8 cellular contexts compared by ENCODE assay signal in genomic region chr17:75487351-75488070, GRCh38. TPM values are rescaled to one million over a fixed set of nuclear protein-coding genes. Genes with fewer than 3 reads are reported as not detected.
DNase-seq lines count a peak whose midpoint lies in the region; ATAC-seq and TF ChIP-seq lines count a peak whose summit lies in the region.

No MANE protein-coding gene starts in this region.

- POLR2A ChIA-PET in activated naive CD8-positive, alpha-beta T cell treated with anti-CD3 and anti-CD28 coated beads, Interleukin-2, amount 10 ng/mL, durations not matched to agents 7 days and 5 days (lab: Charles Lee), result interaction anchor here (0.7 to 4.6 kb wide), 12 partner anchors 9 to 216 kb away, joined by 3 to 27 read pairs (median 5); partner anchors contain the start of genes MIF4GD, TMEM94 and TSEN54

- no peaks in the 10 kb centered on the region for H3K36me3 ChIP-seq in testis (ENCODE audit: low read depth, missing control alignments)

- no peaks in the 10 kb centered on the region for H3K27me3 ChIP-seq in testis

- peak; percentile 95 for ATAC-seq in activated naive CD8-positive, alpha-beta T cell treated with anti-CD3 and anti-CD28 coated beads, Interleukin-2, amount 10 ng/mL, durations not matched to agents 7 days and 5 days (ENCODE audit: low read depth)
- ATAC-seq in GM19324 (IDR thresholded peaks at IDR 0.05; ENCODE audit: low FRiP score, unreplicated experiment), result no peak

- H3K4me3 Mint-ChIP-seq in CD14-positive monocyte (peak overlapping the region; percentile 70 to 91), mesothelial cell of epicardium (no peak overlapping the region)
- peak overlapping the region; percentile 77 for H3K4me3 Mint-ChIP-seq in activated naive CD8-positive, alpha-beta T cell treated with anti-CD3 and anti-CD28 coated beads, Interleukin-2, amount 10 ng/mL, durations not matched to agents 7 days and 5 days

- intact Hi-C loops in CD14-positive monocyte (cut with micrococcal nuclease) (loop anchor here in 1 of 2 donors (5.0 kb wide), 1 partner anchor 60 kb away; no protein-coding TSS in a partner anchor), testis (cut with DNase I; ENCODE audit: low total_unique reads) (no loop called here)

- H3K4me1 ChIP-seq in testis, result peaks cover 45% of the 10 kb centered on the region

- H3K9me3 Mint-ChIP-seq in CD14-positive monocyte, result peaks cover 0 to 2% (median 0%) of the 10 kb centered on the region in 7 donors
- H3K9me3 Mint-ChIP-seq in activated naive CD8-positive, alpha-beta T cell treated with anti-CD3 and anti-CD28 coated beads, Interleukin-2, amount 10 ng/mL, durations not matched to agents 7 days and 5 days, result no peaks in the 10 kb centered on the region
- H3K9me3 Mint-ChIP-seq in mesothelial cell of epicardium, result no peaks in the 10 kb centered on the region

- peaks cover 35 to 66% of the 10 kb centered on the region in 2 donors for H3K36me3 Mint-ChIP-seq in CD14-positive monocyte
- peaks cover 18% of the 10 kb centered on the region for H3K36me3 Mint-ChIP-seq in activated naive CD8-positive, alpha-beta T cell treated with anti-CD3 and anti-CD28 coated beads, Interleukin-2, amount 10 ng/mL, durations not matched to agents 7 days and 5 days
- H3K36me3 Mint-ChIP-seq in mesothelial cell of epicardium, result peaks cover 2% of the 10 kb centered on the region

- no peaks in the 10 kb centered on the region for H3K9me3 ChIP-seq in testis

- 72 to 80% methylated on average over 12 of the region's 12 CpGs for WGBS in testis, 2 donors

- TF ChIP-seq CTCF in CD14-positive monocyte (IDR thresholded peaks at IDR 0.05), result peak; percentile 30
- no peak for TF ChIP-seq CTCF in mesothelial cell of epicardium (IDR thresholded peaks at IDR 0.05; ENCODE audit: unreplicated experiment)
- no peak for TF ChIP-seq CTCF in testis (IDR thresholded peaks at IDR 0.05)

- TF ChIP-seq POLR2A in testis (IDR thresholded peaks at IDR 0.05), result no peak

- H3K4me3 ChIP-seq in testis, result no peak overlapping the region

- peak overlapping the region in 1 of 2 donors; percentile 39 for H3K27ac ChIP-seq in testis

- H3K4me1 Mint-ChIP-seq in CD14-positive monocyte (peaks cover 30% of the 10 kb centered on the region), mesothelial cell of epicardium (no peaks in the 10 kb centered on the region)
- H3K4me1 Mint-ChIP-seq in activated naive CD8-positive, alpha-beta T cell treated with anti-CD3 and anti-CD28 coated beads, Interleukin-2, amount 10 ng/mL, durations not matched to agents 7 days and 5 days, result peaks cover 23% of the 10 kb centered on the region

- DNase-seq in CD14-positive monocyte (ENCODE audit: low spot score), result peak; percentile 70
- DNase-seq in OCI-M1 (lab: John Stamatoyannopoulos, UW), result peak; percentile 89
- DNase-seq in activated naive CD8-positive, alpha-beta T cell treated with anti-CD3 and anti-CD28 coated beads, Interleukin-2, amount 10 ng/mL, durations not matched to agents 7 days and 5 days, result peak; percentile 72
- DNase-seq in mesothelial cell of epicardium (ENCODE audit: low spot score in 2 of 2, unreplicated experiment in 2 of 2), result no peak
- DNase-seq in testis, result peak; percentile 48
- no peak for DNase-seq in SHP77 treated with DMSO at 0.1 percent for 48 hours (lab: John Stamatoyannopoulos, UW)
- DNase-seq in NCI-H2029 (lab: John Stamatoyannopoulos, UW), result no peak

- peaks cover 0 to 4% (median 0%) of the 10 kb centered on the region in 3 donors for H3K27me3 Mint-ChIP-seq in CD14-positive monocyte (ENCODE audit: low read depth in 3 of 3)
- no peaks in the 10 kb centered on the region for H3K27me3 Mint-ChIP-seq in activated naive CD8-positive, alpha-beta T cell treated with anti-CD3 and anti-CD28 coated beads, Interleukin-2, amount 10 ng/mL, durations not matched to agents 7 days and 5 days
- H3K27me3 Mint-ChIP-seq in mesothelial cell of epicardium (ENCODE audit: low read depth), result no peaks in the 10 kb centered on the region

- H3K27ac Mint-ChIP-seq in CD14-positive monocyte, result peak overlapping the region; percentile 86 to 93 (median 91)
- peak overlapping the region; percentile 98 for H3K27ac Mint-ChIP-seq in activated naive CD8-positive, alpha-beta T cell treated with anti-CD3 and anti-CD28 coated beads, Interleukin-2, amount 10 ng/mL, durations not matched to agents 7 days and 5 days
- peak overlapping the region; percentile 31 for H3K27ac Mint-ChIP-seq in mesothelial cell of epicardium

RNA-seq across cellular contexts. Expression of gene CASKIN2, which starts 27.8 kb away (rescaled TPM):
- polyA plus RNA-seq in CD14-positive monocyte (not detected), testis (ENCODE audit: insufficient read depth, low read depth, low replicate concordance) (16.9 TPM)
- 1 to 10 TPM in 1 of 2 experiments, under 1 TPM in 1; 0.72 to 2.3 TPM for total RNA-seq in activated naive CD8-positive, alpha-beta T cell treated with anti-CD3 and anti-CD28 coated beads, Interleukin-2, amount 10 ng/mL, durations not matched to agents 7 days and 5 days
- total RNA-seq in mesothelial cell of epicardium (37.4 to 39.2 TPM (median 37.4 TPM) in 3 replicates), testis (10 to 100 TPM; 15.6 to 22.6 TPM)

RNA-seq across cellular contexts. Expression of gene TSEN54, which starts 28.8 kb away (rescaled TPM):
- polyA plus RNA-seq in CD14-positive monocyte (10 to 100 TPM; 11.8 to 13.6 TPM), testis (ENCODE audit: insufficient read depth, low read depth, low replicate concordance) (28.3 TPM)
- total RNA-seq in activated naive CD8-positive, alpha-beta T cell treated with anti-CD3 and anti-CD28 coated beads, Interleukin-2, amount 10 ng/mL, durations not matched to agents 7 days and 5 days, result 10 to 100 TPM; 75.2 to 76.0 TPM
- total RNA-seq in mesothelial cell of epicardium (27.2 to 31.8 TPM (median 31.8 TPM) in 3 replicates), testis (10 to 100 TPM; 45.7 to 46.6 TPM)

RNA-seq across cellular contexts. Expression of gene TMEM94, which starts 31.1 kb away (rescaled TPM):
- polyA plus RNA-seq in CD14-positive monocyte, result 1 to 10 TPM; 7.2 to 8.4 TPM
- total RNA-seq in activated naive CD8-positive, alpha-beta T cell treated with anti-CD3 and anti-CD28 coated beads, Interleukin-2, amount 10 ng/mL, durations not matched to agents 7 days and 5 days, result 100 to 1,000 TPM; 112 to 115 TPM
- total RNA-seq in mesothelial cell of epicardium, result 126 to 130 TPM (median 126 TPM) in 3 replicates
- total RNA-seq in testis, result 100 to 1,000 TPM; 151 to 171 TPM
- 128 TPM for polyA plus RNA-seq in testis (ENCODE audit: insufficient read depth, low read depth, low replicate concordance)

RNA-seq across cellular contexts. Expression of gene LLGL2, which starts 38.0 kb away (rescaled TPM):
- polyA plus RNA-seq in CD14-positive monocyte (1 to 10 TPM; 4.8 to 7.5 TPM), testis (ENCODE audit: insufficient read depth, low read depth, low replicate concordance) (22.9 TPM)
- 10 to 100 TPM; 36.9 to 37.2 TPM for total RNA-seq in activated naive CD8-positive, alpha-beta T cell treated with anti-CD3 and anti-CD28 coated beads, Interleukin-2, amount 10 ng/mL, durations not matched to agents 7 days and 5 days
- total RNA-seq in mesothelial cell of epicardium (29.8 to 33.1 TPM (median 31.9 TPM) in 3 replicates), testis (10 to 100 TPM; 20.6 to 34.3 TPM)

Comparison
In these comparisons a context has a peak if more than half of its experiments do, and no peak if none do; other contexts are left out.
1. DNase-seq: peak in CD14-positive monocyte (single experiment), OCI-M1 (single experiment), activated naive CD8-positive, alpha-beta T cell treated with anti-CD3 and anti-CD28 coated beads, Interleukin-2, amount 10 ng/mL, durations not matched to agents 7 days and 5 days (single experiment) and testis (single experiment); none in mesothelial cell of epicardium (0 of 2), SHP77 treated with DMSO at 0.1 percent for 48 hours (single experiment) and NCI-H2029 (single experiment).
2. H3K27ac Mint-ChIP-seq: peak in every context shown above with its lines; median percentile 98 in activated naive CD8-positive, alpha-beta T cell treated with anti-CD3 and anti-CD28 coated beads, Interleukin-2, amount 10 ng/mL, durations not matched to agents 7 days and 5 days; 91 in CD14-positive monocyte; 31 in mesothelial cell of epicardium.
3. RNA of gene CASKIN2, which starts 27.8 kb away (total RNA-seq): 37.4 to 39.2 TPM in mesothelial cell of epicardium and 15.6 to 22.6 TPM in testis; 0.72 to 2.3 TPM in activated naive CD8-positive, alpha-beta T cell treated with anti-CD3 and anti-CD28 coated beads, Interleukin-2, amount 10 ng/mL, durations not matched to agents 7 days and 5 days; every median in the first group is over 4 times any median in the second.